33 cellular contexts compared by ENCODE assay signal in genomic region chr5:143151056-143151455, GRCh38.
"Had no signal": no experiment of that assay in that cellular context is flagged by ENCODE, and none has a peak within 500 bp of the region (broad histone marks: within the 10 kb centered on the region; RNA-seq: fewer than 3 reads in every experiment).

No MANE protein-coding gene starts in this region.

- ATAC-seq: activated CD4-positive, alpha-beta T cell treated with anti-CD3 and anti-CD28 coated beads for 36 hours; activated CD8-positive, alpha-beta memory T cell treated with anti-CD3 and anti-CD28 coated beads, Interleukin-2, amount 10 ng/mL, durations not matched to agents 7 days and 5 days; activated CD8-positive, alpha-beta T cell treated with anti-CD3 and anti-CD28 coated beads, Interleukin-2, amount 10 ng/mL, durations not matched to agents 7 days and 5 days; activated naive CD8-positive, alpha-beta T cell treated with anti-CD3 and anti-CD28 coated beads, Interleukin-2, amount 50 U/mL, for 24 hours; gastroesophageal sphincter had no signal

- H3K27me3 Mint-ChIP-seq: activated CD4-positive, alpha-beta memory T cell treated with anti-CD3 and anti-CD28 coated beads for 36 hours; activated CD4-positive, alpha-beta T cell treated with anti-CD3 and anti-CD28 coated beads for 36 hours; activated CD4-positive, alpha-beta T cell treated with anti-CD3 and anti-CD28 coated beads, Interleukin-2, amount 10 ng/mL, durations not matched to agents 24 days and 14 days; activated CD8-positive, alpha-beta memory T cell treated with anti-CD3 and anti-CD28 coated beads, Interleukin-2, amount 10 ng/mL, durations not matched to agents 7 days and 5 days; activated naive CD4-positive, alpha-beta T cell treated with anti-CD3 and anti-CD28 coated beads, Interleukin-2, amount 50 U/mL, for 24 hours; activated naive CD8-positive, alpha-beta T cell treated with anti-CD3 and anti-CD28 coated beads for 36 hours; activated naive CD8-positive, alpha-beta T cell treated with anti-CD3 and anti-CD28 coated beads, Interleukin-2, amount 50 U/mL, for 24 hours; central memory CD8-positive, alpha-beta T cell; dendritic cell treated with granulocyte-macrophage colony-stimulating factor and Interleukin-4, amounts not matched to agents 40 ng/mL and 50 ng/mL, for 4 days had no signal

- H3K4me3 ChIP-seq: adrenal gland, coronary artery, dorsolateral prefrontal cortex, esophagus squamous epithelium, gastroesophageal sphincter had no signal

- DNase-seq: activated CD4-positive, alpha-beta memory T cell treated with anti-CD3 and anti-CD28 coated beads for 36 hours; activated CD4-positive, alpha-beta T cell treated with anti-CD3 and anti-CD28 coated beads for 36 hours; activated CD4-positive, alpha-beta T cell treated with anti-CD3 and anti-CD28 coated beads, Interleukin-2, amount 10 ng/mL, durations not matched to agents 24 days and 14 days; activated CD4-positive, CD25-positive, alpha-beta regulatory T cell; activated CD4-positive, CD25-positive, alpha-beta regulatory T cell treated with anti-CD3 and anti-CD28 coated beads, Interleukin-2, amount 50 U/mL, for 72 hours; activated CD8-positive, alpha-beta memory T cell treated with anti-CD3 and anti-CD28 coated beads, Interleukin-2, amount 10 ng/mL, durations not matched to agents 7 days and 5 days; activated CD8-positive, alpha-beta memory T cell treated with anti-CD3 and anti-CD28 coated beads, Interleukin-2, amount 50 U/mL, for 4 hours; activated CD8-positive, alpha-beta T cell treated with anti-CD3 and anti-CD28 coated beads, Interleukin-2, amount 10 ng/mL, durations not matched to agents 7 days and 5 days; activated effector memory CD4-positive, alpha-beta T cell treated with anti-CD3 and anti-CD28 coated beads, Interleukin-2, amount 50 U/mL, for 16 hours; activated naive CD4-positive, alpha-beta T cell treated with anti-CD3 and anti-CD28 coated beads for 36 hours; activated naive CD8-positive, alpha-beta T cell treated with anti-CD3 and anti-CD28 coated beads for 36 hours; activated naive CD8-positive, alpha-beta T cell treated with anti-CD3 and anti-CD28 coated beads, Interleukin-2, amount 50 U/mL, for 24 hours; activated T-cell treated with anti-CD3 and anti-CD28 coated beads, Interleukin-2, amount 50 U/mL, for 1 hour; activated T-cell treated with anti-CD3 and anti-CD28 coated beads, Interleukin-2, amount 50 U/mL, for 48 hours; adrenal gland; amygdala; aorta; dorsolateral prefrontal cortex; effector memory CD4-positive, alpha-beta T cell; endodermal cell; esophagus squamous epithelium; foreskin melanocyte; T-helper 2 cell had no signal

- H3K4me3 Mint-ChIP-seq: activated CD4-positive, alpha-beta memory T cell treated with anti-CD3 and anti-CD28 coated beads for 36 hours; activated CD4-positive, alpha-beta T cell treated with anti-CD3 and anti-CD28 coated beads for 36 hours; activated CD4-positive, alpha-beta T cell treated with anti-CD3 and anti-CD28 coated beads, Interleukin-2, amount 10 ng/mL, durations not matched to agents 24 days and 14 days; activated CD8-positive, alpha-beta memory T cell treated with anti-CD3 and anti-CD28 coated beads, Interleukin-2, amount 10 ng/mL, durations not matched to agents 7 days and 5 days; activated CD8-positive, alpha-beta T cell treated with anti-CD3 and anti-CD28 coated beads, Interleukin-2, amount 10 ng/mL, durations not matched to agents 7 days and 5 days; activated naive CD4-positive, alpha-beta T cell treated with anti-CD3 and anti-CD28 coated beads for 36 hours; activated naive CD4-positive, alpha-beta T cell treated with anti-CD3 and anti-CD28 coated beads, Interleukin-2, amount 50 U/mL, for 24 hours; activated naive CD8-positive, alpha-beta T cell treated with anti-CD3 and anti-CD28 coated beads for 36 hours; activated naive CD8-positive, alpha-beta T cell treated with anti-CD3 and anti-CD28 coated beads, Interleukin-2, amount 50 U/mL, for 24 hours; activated T-helper 1 cell treated with anti-CD3 and anti-CD28 coated beads, Interleukin-12 subunit alpha, Interleukin-12 subunit beta, Interleukin-2, Interleukin-4 antibody, amounts not matched to agents 30 ng/mL and 10 ng/mL and 1 ng/mL, durations not matched to agents 14 hours and 24 hours and 36 hours; brain; central memory CD8-positive, alpha-beta T cell; dendritic cell treated with granulocyte-macrophage colony-stimulating factor and Interleukin-4, amounts not matched to agents 40 ng/mL and 50 ng/mL, for 4 days; endodermal cell had no signal

- H3K9me3 ChIP-seq: adrenal gland, esophagus squamous epithelium, gastroesophageal sphincter had no signal

- FAIRE-seq: bronchial epithelial cell had no signal

- H3K27me3 ChIP-seq: adrenal gland, dorsolateral prefrontal cortex, esophagus squamous epithelium, gastroesophageal sphincter had no signal

- H3K36me3 ChIP-seq: adrenal gland had no signal

- H3K27ac ChIP-seq: adrenal gland, coronary artery, dorsolateral prefrontal cortex, epithelial cell of prostate, esophagus squamous epithelium, gastroesophageal sphincter had no signal

- H3K27ac Mint-ChIP-seq: activated CD4-positive, alpha-beta memory T cell treated with anti-CD3 and anti-CD28 coated beads for 36 hours; activated CD4-positive, alpha-beta T cell treated with anti-CD3 and anti-CD28 coated beads for 36 hours; activated CD4-positive, alpha-beta T cell treated with anti-CD3 and anti-CD28 coated beads, Interleukin-2, amount 10 ng/mL, durations not matched to agents 24 days and 14 days; activated CD8-positive, alpha-beta memory T cell treated with anti-CD3 and anti-CD28 coated beads, Interleukin-2, amount 10 ng/mL, durations not matched to agents 7 days and 5 days; activated CD8-positive, alpha-beta T cell treated with anti-CD3 and anti-CD28 coated beads, Interleukin-2, amount 10 ng/mL, durations not matched to agents 7 days and 5 days; activated naive CD4-positive, alpha-beta T cell treated with anti-CD3 and anti-CD28 coated beads for 36 hours; activated naive CD4-positive, alpha-beta T cell treated with anti-CD3 and anti-CD28 coated beads, Interleukin-2, amount 50 U/mL, for 24 hours; activated naive CD8-positive, alpha-beta T cell treated with anti-CD3 and anti-CD28 coated beads for 36 hours; activated naive CD8-positive, alpha-beta T cell treated with anti-CD3 and anti-CD28 coated beads, Interleukin-2, amount 50 U/mL, for 24 hours; activated T-helper 1 cell treated with anti-CD3 and anti-CD28 coated beads, Interleukin-12 subunit alpha, Interleukin-12 subunit beta, Interleukin-2, Interleukin-4 antibody, amounts not matched to agents 30 ng/mL and 10 ng/mL and 1 ng/mL, durations not matched to agents 14 hours and 24 hours and 36 hours; activated T-helper 2 cell treated with anti-CD3 and anti-CD28 coated beads, Interferon-gamma antibody, Interleukin-2, Interleukin-4, amounts not matched to agents 10 μg/mL and 5 μg/mL and 100 μg/mL, durations not matched to agents 14 hours and 24 hours and 36 hours; brain; dendritic cell treated with granulocyte-macrophage colony-stimulating factor and Interleukin-4, amounts not matched to agents 40 ng/mL and 50 ng/mL, for 4 days; endodermal cell had no signal

- H3K4me1 Mint-ChIP-seq: activated CD4-positive, alpha-beta T cell treated with anti-CD3 and anti-CD28 coated beads for 36 hours; activated CD8-positive, alpha-beta memory T cell treated with anti-CD3 and anti-CD28 coated beads, Interleukin-2, amount 10 ng/mL, durations not matched to agents 7 days and 5 days; activated naive CD4-positive, alpha-beta T cell treated with anti-CD3 and anti-CD28 coated beads, Interleukin-2, amount 50 U/mL, for 24 hours; activated naive CD8-positive, alpha-beta T cell treated with anti-CD3 and anti-CD28 coated beads for 36 hours had no signal

- H3K9me3 Mint-ChIP-seq: activated CD4-positive, alpha-beta memory T cell treated with anti-CD3 and anti-CD28 coated beads for 36 hours; activated naive CD4-positive, alpha-beta T cell treated with anti-CD3 and anti-CD28 coated beads for 36 hours; activated naive CD4-positive, alpha-beta T cell treated with anti-CD3 and anti-CD28 coated beads, Interleukin-2, amount 50 U/mL, for 24 hours; activated naive CD8-positive, alpha-beta T cell treated with anti-CD3 and anti-CD28 coated beads for 36 hours; activated naive CD8-positive, alpha-beta T cell treated with anti-CD3 and anti-CD28 coated beads, Interleukin-2, amount 50 U/mL, for 24 hours; activated T-helper 1 cell treated with anti-CD3 and anti-CD28 coated beads, Interleukin-12 subunit alpha, Interleukin-12 subunit beta, Interleukin-2, Interleukin-4 antibody, amounts not matched to agents 30 ng/mL and 10 ng/mL and 1 ng/mL, durations not matched to agents 14 hours and 24 hours and 36 hours; activated T-helper 2 cell treated with anti-CD3 and anti-CD28 coated beads, Interferon-gamma antibody, Interleukin-2, Interleukin-4, amounts not matched to agents 10 μg/mL and 5 μg/mL and 100 μg/mL, durations not matched to agents 14 hours and 24 hours and 36 hours; brain; central memory CD8-positive, alpha-beta T cell; dendritic cell treated with granulocyte-macrophage colony-stimulating factor and Interleukin-4, amounts not matched to agents 40 ng/mL and 50 ng/mL, for 4 days; endodermal cell had no signal
